In genomic region chr10:3213758-3214545, GRCh38 we compare ENCODE assay signal across 17 cellular contexts. TPM values are rescaled to one million over a fixed set of nuclear protein-coding genes. Genes with fewer than 3 reads are reported as not detected.
DNase-seq lines count a peak whose midpoint lies in the region; TF ChIP-seq lines count a peak whose summit lies in the region.
"Had no signal": no experiment of that assay in that cellular context is flagged by ENCODE, and none has a peak within 500 bp of the region (broad histone marks: within the 10 kb centered on the region; RNA-seq: fewer than 3 reads in every experiment).

No MANE protein-coding gene starts in this region.

- H3K27ac ChIP-seq in BLaER1 = no peak overlapping the region
- no peak overlapping the region for H3K27ac ChIP-seq in hepatocyte
- peak overlapping the region; percentile 57 for H3K27ac ChIP-seq in smooth muscle cell (ENCODE audit: low read depth)

- intact Hi-C loops in activated naive CD4-positive, alpha-beta T cell treated with anti-CD3 and anti-CD28 coated beads for 36 hours (cut with micrococcal nuclease) = no loop called here

- H3K9ac ChIP-seq in BLaER1 (no peak overlapping the region), smooth muscle cell (ENCODE audit: low read depth) (no peak overlapping the region)

- H3K36me3 ChIP-seq in BLaER1 (no peaks in the 10 kb centered on the region), hepatocyte (replicated peaks; ENCODE audit: insufficient read depth, low read depth) (no peaks in the 10 kb centered on the region), smooth muscle cell (ENCODE audit: low read depth) (no peaks in the 10 kb centered on the region)
- H3K36me3 ChIP-seq: BE2C had no signal

- H3K9me3 Mint-ChIP-seq in nephron = no peaks in the 10 kb centered on the region
- no peaks in the 10 kb centered on the region for H3K9me3 Mint-ChIP-seq in activated naive CD4-positive, alpha-beta T cell treated with anti-CD3 and anti-CD28 coated beads for 36 hours
- H3K9me3 Mint-ChIP-seq: HFFc6 had no signal

- CTCF ChIA-PET in activated naive CD4-positive, alpha-beta T cell treated with anti-CD3 and anti-CD28 coated beads for 36 hours (lab: Charles Lee) = interaction anchor here (1.2 kb wide), 1 partner anchor 20 kb away, joined by 3 read pairs; no protein-coding TSS in a partner anchor

- H4K20me1 ChIP-seq in BLaER1 (no peaks in the 10 kb centered on the region), hepatocyte (ENCODE audit: insufficient read depth, poor library complexity, severe bottlenecking) (no peaks in the 10 kb centered on the region), smooth muscle cell (ENCODE audit: low read depth) (no peaks in the 10 kb centered on the region)

- H3K27me3 Mint-ChIP-seq in nephron (ENCODE audit: low read depth) = peaks cover 19% of the 10 kb centered on the region
- H3K27me3 Mint-ChIP-seq in activated naive CD4-positive, alpha-beta T cell treated with anti-CD3 and anti-CD28 coated beads for 36 hours (ENCODE audit: low read depth) = peaks cover 17% of the 10 kb centered on the region

- H3K4me2 ChIP-seq in BLaER1 (0 out of 2 replicates have a peak overlapping the region, but pooled peaks have one; percentile 56), hepatocyte (no peak overlapping the region), smooth muscle cell (no peak overlapping the region)

- peak overlapping the region; percentile 75 to 93 (median 83) for H3K27ac Mint-ChIP-seq in nephron
- H3K27ac Mint-ChIP-seq in activated naive CD4-positive, alpha-beta T cell treated with anti-CD3 and anti-CD28 coated beads for 36 hours = no peak overlapping the region
- H3K27ac Mint-ChIP-seq: CD4-positive, alpha-beta memory T cell; HFFc6 had no signal

- no peaks in the 10 kb centered on the region for H3F3A ChIP-seq in smooth muscle cell (ENCODE audit: low read depth)

- no peak overlapping the region for H3K4me3 ChIP-seq in BLaER1
- no peak overlapping the region for H3K4me3 ChIP-seq in hepatocyte
- no peak overlapping the region for H3K4me3 ChIP-seq in smooth muscle cell

- H3K79me2 ChIP-seq in hepatocyte (no peaks in the 10 kb centered on the region), smooth muscle cell (ENCODE audit: low read depth) (no peaks in the 10 kb centered on the region)

- WGBS in hepatocyte (ENCODE audit: low lambda C conversion rate, missing lambda C conversion rate) = 71% methylated on average over 20 of the region's 20 CpGs
- 52% methylated on average over 20 of the region's 20 CpGs for WGBS in smooth muscle cell (ENCODE audit: low lambda C conversion rate)

- H3K4me3 Mint-ChIP-seq in nephron = no peak overlapping the region
- no peak overlapping the region for H3K4me3 Mint-ChIP-seq in activated naive CD4-positive, alpha-beta T cell treated with anti-CD3 and anti-CD28 coated beads for 36 hours
- H3K4me3 Mint-ChIP-seq: CD4-positive, alpha-beta memory T cell; HFFc6 had no signal

- H3K4me1 ChIP-seq in BLaER1 (peaks cover 24% of the 10 kb centered on the region), hepatocyte (ENCODE audit: insufficient read depth) (no peaks in the 10 kb centered on the region), smooth muscle cell (ENCODE audit: low read depth) (no peaks in the 10 kb centered on the region)
- H3K4me1 ChIP-seq: BE2C had no signal

- no peaks in the 10 kb centered on the region for H3K27me3 ChIP-seq in BLaER1
- H3K27me3 ChIP-seq in hepatocyte = no peaks in the 10 kb centered on the region
- H3K27me3 ChIP-seq in smooth muscle cell (ENCODE audit: low read depth) = no peaks in the 10 kb centered on the region
- H3K27me3 ChIP-seq: BE2C had no signal

- H3K9me2 ChIP-seq in hepatocyte (replicated peaks; ENCODE audit: insufficient read depth) = no peaks in the 10 kb centered on the region

- H3K9me3 ChIP-seq in BLaER1 (no peaks in the 10 kb centered on the region), hepatocyte (ENCODE audit: low read depth) (no peaks in the 10 kb centered on the region), smooth muscle cell (replicated peaks; ENCODE audit: low read depth) (no peaks in the 10 kb centered on the region)
- H3K9me3 ChIP-seq: BE2C had no signal

- TF ChIP-seq CTCF in hepatocyte (IDR thresholded peaks at IDR 0.05; ENCODE audit: poor library complexity) (no peak), nephron (IDR thresholded peaks at IDR 0.05; ENCODE audit: unreplicated experiment in 3 of 3) (no peak), smooth muscle cell (IDR thresholded peaks at IDR 0.05; ENCODE audit: borderline replicate concordance, insufficient read depth, poor library complexity, severe bottlenecking) (no peak)

- DNase-seq in hepatocyte (ENCODE audit: low spot score) = peak; percentile 32
- DNase-seq in smooth muscle cell (lab: John Stamatoyannopoulos, UW; ENCODE audit: unreplicated experiment) = no peak
- no peak for DNase-seq in NCI-H187 treated with DMSO at 0.1 percent for 48 hours (lab: John Stamatoyannopoulos, UW)
- DNase-seq in activated naive CD4-positive, alpha-beta T cell treated with anti-CD3 and anti-CD28 coated beads for 36 hours = no peak
- no peak for DNase-seq in NCI-H1417 treated with DMSO at 0.1 percent for 48 hours (lab: John Stamatoyannopoulos, UW)
- DNase-seq: BE2C; Calu3; CD4-positive, alpha-beta memory T cell; H7; HFFc6; MM.1S; NCI-H1092; NCI-H146; OCI-M1; SHP77 had no signal

- H3K4me1 Mint-ChIP-seq in nephron = peaks cover 37% of the 10 kb centered on the region
- H3K4me1 Mint-ChIP-seq in activated naive CD4-positive, alpha-beta T cell treated with anti-CD3 and anti-CD28 coated beads for 36 hours (ENCODE audit: low read depth) = no peaks in the 10 kb centered on the region

- H2AFZ ChIP-seq in hepatocyte = no peak overlapping the region
- H2AFZ ChIP-seq in smooth muscle cell (ENCODE audit: low read depth) = peak overlapping the region; percentile 51

- H3K36me3 Mint-ChIP-seq in nephron (ENCODE audit: low read depth) = no peaks in the 10 kb centered on the region
- H3K36me3 Mint-ChIP-seq in activated naive CD4-positive, alpha-beta T cell treated with anti-CD3 and anti-CD28 coated beads for 36 hours (ENCODE audit: low read depth) = no peaks in the 10 kb centered on the region
- H3K36me3 Mint-ChIP-seq: CD4-positive, alpha-beta memory T cell had no signal

RNA-seq across cellular contexts. Expression of gene PITRM1, which starts 41.4 kb away (rescaled TPM):
- 45.9 and 61.2 TPM in 2 replicates for total RNA-seq in hepatocyte
- polyA plus RNA-seq in hepatocyte = 44.1 and 53.1 TPM in 2 replicates
- 55.9 and 61.3 TPM in 2 replicates for total RNA-seq in smooth muscle cell
- polyA plus RNA-seq in smooth muscle cell = 49.2 and 53.8 TPM in 2 replicates
- total RNA-seq in activated naive CD4-positive, alpha-beta T cell treated with anti-CD3 and anti-CD28 coated beads for 36 hours = 10 to 100 TPM; 65.6 to 74.5 TPM
